In the genomic region with DNA sequence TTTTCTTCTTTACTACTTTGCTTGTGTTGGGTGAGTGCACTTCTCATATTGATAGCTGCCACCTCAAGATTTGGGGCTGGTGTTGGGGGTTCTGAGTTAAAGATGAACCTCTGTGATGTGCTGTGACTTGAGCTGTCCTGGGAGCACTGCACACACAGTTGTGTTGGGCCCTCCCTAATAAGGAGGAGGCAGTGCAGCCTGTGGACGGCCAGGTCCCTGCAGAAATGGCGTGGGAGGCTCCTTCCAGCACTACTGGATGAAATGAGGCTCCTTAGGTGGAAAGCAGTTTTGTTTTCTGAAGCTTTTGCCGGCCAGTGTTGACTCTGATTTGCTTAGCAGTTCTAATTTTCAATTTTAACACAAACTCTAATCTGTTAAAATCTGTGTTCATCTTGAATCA, we compare ENCODE assay signal across 16 cellular contexts.
"Had no signal": no experiment of that assay in that cellular context is flagged by ENCODE, and none has a peak within 500 bp of the region (broad histone marks: within the 10 kb centered on the region; RNA-seq: fewer than 3 reads in every experiment).

No MANE protein-coding gene starts in this region.

- DNase-seq: activated CD4-positive, alpha-beta memory T cell treated with anti-CD3 and anti-CD28 coated beads, Interleukin-2, amount 10 ng/mL, durations not matched to agents 7 days and 5 days; activated T-cell treated with anti-CD3 and anti-CD28 coated beads, Interleukin-2, amount 50 U/mL, for 24 hours; dermis blood vessel endothelial cell; foreskin melanocyte; heart left ventricle; left ventricle myocardium inferior; mucosa of descending colon; naive B cell; right lobe of liver; stimulated activated CD4-positive, alpha-beta T cell treated with anti-CD3 and anti-CD28 coated beads, Interleukin-4, amount 100 ng/mL, for 24 hours; upper lobe of right lung had no signal

- H3K9me3 Mint-ChIP-seq: activated CD4-positive, alpha-beta memory T cell treated with anti-CD3 and anti-CD28 coated beads, Interleukin-2, amount 10 ng/mL, durations not matched to agents 7 days and 5 days; activated naive CD4-positive, alpha-beta T cell treated with anti-CD3 and anti-CD28 coated beads, Interleukin-2, amount 50 U/mL, for 72 hours; activated T-cell treated with anti-CD3 and anti-CD28 coated beads, Interleukin-2, amount 50 U/mL, for 24 hours; naive B cell had no signal

- H3K4me3 ChIP-seq: heart left ventricle, left ventricle myocardium inferior, mucosa of descending colon, pancreas, right lobe of liver, smooth muscle cell, upper lobe of right lung had no signal

- H3K27me3 ChIP-seq: heart left ventricle, neutrophil, pancreas, right lobe of liver, upper lobe of right lung had no signal

- H3K27me3 Mint-ChIP-seq: activated CD4-positive, alpha-beta memory T cell treated with anti-CD3 and anti-CD28 coated beads, Interleukin-2, amount 10 ng/mL, durations not matched to agents 7 days and 5 days; activated T-cell treated with anti-CD3 and anti-CD28 coated beads, Interleukin-2, amount 50 U/mL, for 24 hours; naive B cell; stimulated activated memory B cell treated with anti-CD40 and anti-IgM and Interleukin-4, amounts not matched to agents 10 μg/mL and 1 μg/mL and 100 μg/mL, for 72 hours had no signal

- H3K9me3 ChIP-seq: heart left ventricle, left ventricle myocardium inferior, mucosa of descending colon, neutrophil, pancreas, right lobe of liver, upper lobe of right lung had no signal

- ATAC-seq: activated naive CD4-positive, alpha-beta T cell treated with anti-CD3 and anti-CD28 coated beads, Interleukin-2, amount 50 U/mL, for 72 hours; pancreas; stimulated activated memory B cell treated with anti-CD40 and anti-IgM and Interleukin-4, amounts not matched to agents 10 μg/mL and 1 μg/mL and 100 μg/mL, for 72 hours; upper lobe of right lung had no signal

- H3K27ac Mint-ChIP-seq: activated CD4-positive, alpha-beta memory T cell treated with anti-CD3 and anti-CD28 coated beads, Interleukin-2, amount 10 ng/mL, durations not matched to agents 7 days and 5 days; stimulated activated memory B cell treated with anti-CD40 and anti-IgM and Interleukin-4, amounts not matched to agents 10 μg/mL and 1 μg/mL and 100 μg/mL, for 72 hours had no signal

- H3K4me1 ChIP-seq: pancreas, right lobe of liver, upper lobe of right lung had no signal

- H3K4me3 Mint-ChIP-seq: activated CD4-positive, alpha-beta memory T cell treated with anti-CD3 and anti-CD28 coated beads, Interleukin-2, amount 10 ng/mL, durations not matched to agents 7 days and 5 days; activated T-cell treated with anti-CD3 and anti-CD28 coated beads, Interleukin-2, amount 50 U/mL, for 24 hours; stimulated activated memory B cell treated with anti-CD40 and anti-IgM and Interleukin-4, amounts not matched to agents 10 μg/mL and 1 μg/mL and 100 μg/mL, for 72 hours had no signal

- H3K27ac ChIP-seq: neutrophil, pancreas, right lobe of liver, upper lobe of right lung had no signal
